ENCODE assay signal across 8 cellular contexts in genomic region chr4:112705891-112706839, GRCh38.
DNase-seq lines count a peak whose midpoint lies in the region; ATAC-seq and TF ChIP-seq lines count a peak whose summit lies in the region.
"Not testable (repeated sequence)": the region's sequence is repeated elsewhere in the genome, so short reads cannot be mapped to it uniquely, and the experiment has no call there.

No MANE protein-coding gene starts in this region.

- peaks cover 69% of the 10 kb centered on the region for H3K27me3 Mint-ChIP-seq in activated naive CD8-positive, alpha-beta T cell treated with anti-CD3 and anti-CD28 coated beads for 36 hours

- not testable (repeated sequence) for H3K9me3 ChIP-seq in HUES48 (ENCODE audit: control insufficient read depth, insufficient read depth, low read length); RWPE2 (ENCODE audit: severe bottlenecking); mesodermal cell (ENCODE audit: control insufficient read depth, low read length)

- not testable (repeated sequence) for H3K9me3 Mint-ChIP-seq in activated naive CD8-positive, alpha-beta T cell treated with anti-CD3 and anti-CD28 coated beads for 36 hours

- peaks cover 18% of the 10 kb centered on the region for H3K4me1 Mint-ChIP-seq in activated naive CD8-positive, alpha-beta T cell treated with anti-CD3 and anti-CD28 coated beads for 36 hours

- peak overlapping the region; percentile 67 for H3K4me3 ChIP-seq in HUES48 (ENCODE audit: low read depth, low read length)
- H3K4me3 ChIP-seq in RWPE2 (ENCODE audit: severe bottlenecking), result peak overlapping the region; percentile 34
- H3K4me3 ChIP-seq in fibroblast of pulmonary artery (replicated peaks; ENCODE audit: low read depth, low read length), result peak overlapping the region; percentile 43
- peak overlapping the region; percentile 69 for H3K4me3 ChIP-seq in mesodermal cell (ENCODE audit: extremely low read depth, insufficient read depth, low read length, poor library complexity, severe bottlenecking)

- DNase-seq in COLO668 (lab: John Stamatoyannopoulos, UW; ENCODE audit: unreplicated experiment), result peak; percentile 15
- DNase-seq in RWPE2 (ENCODE audit: low spot score), result not testable (repeated sequence)
- peak; percentile 25 for DNase-seq in activated naive CD8-positive, alpha-beta T cell treated with anti-CD3 and anti-CD28 coated beads for 36 hours
- peak; percentile 3 for DNase-seq in fibroblast of pulmonary artery (ENCODE audit: low read depth)
- DNase-seq in stimulated activated CD4-positive, alpha-beta T cell treated with anti-CD3 and anti-CD28 coated beads, Interleukin-4, amount 100 ng/mL, for 1 hour, result peak; percentile 7

- 0% methylated on average over 23 to 26 of the region's 74 CpGs for WGBS in mesodermal cell (ENCODE audit: insufficient coverage in 2 of 2), 2 experiments

- peak; percentile 50 for ATAC-seq in GM21360 (IDR thresholded peaks at IDR 0.05; ENCODE audit: unreplicated experiment)
- peak; percentile 53 for ATAC-seq in RWPE2 (ENCODE audit: low read depth)

- H3K27ac ChIP-seq in HUES48 (ENCODE audit: low read depth, low read length) (peak overlapping the region; percentile 94), mesodermal cell (ENCODE audit: low read depth, low read length, severe bottlenecking) (peak overlapping the region; percentile 30)
- not testable (repeated sequence) for H3K27ac ChIP-seq in RWPE2 (ENCODE audit: poor library complexity, severe bottlenecking)

- not testable (repeated sequence) for H3K27me3 ChIP-seq in HUES48 (ENCODE audit: control insufficient read depth, insufficient read depth, low read length)
- peaks cover 44% of the 10 kb centered on the region for H3K27me3 ChIP-seq in RWPE2 (ENCODE audit: insufficient read depth, poor library complexity, severe bottlenecking)

- H3K4me3 Mint-ChIP-seq in activated naive CD8-positive, alpha-beta T cell treated with anti-CD3 and anti-CD28 coated beads for 36 hours, result peak overlapping the region; percentile 87

- not testable (repeated sequence) for TF ChIP-seq CTCF in RWPE2 (IDR thresholded peaks at IDR 0.05; ENCODE audit: poor library complexity, severe bottlenecking); fibroblast of pulmonary artery (IDR thresholded peaks at IDR 0.05; ENCODE audit: low read length, missing control alignments)

- H3K36me3 Mint-ChIP-seq in activated naive CD8-positive, alpha-beta T cell treated with anti-CD3 and anti-CD28 coated beads for 36 hours, result not testable (repeated sequence)

- H3K36me3 ChIP-seq in HUES48 (ENCODE audit: control insufficient read depth, insufficient read depth, low read length); RWPE2 (ENCODE audit: low read depth); mesodermal cell (ENCODE audit: control insufficient read depth, insufficient read depth, low read length): not testable (repeated sequence)

- peak overlapping the region; percentile 27 for H3K27ac Mint-ChIP-seq in activated naive CD8-positive, alpha-beta T cell treated with anti-CD3 and anti-CD28 coated beads for 36 hours

- peaks cover 27% of the 10 kb centered on the region for H3K4me1 ChIP-seq in HUES48 (ENCODE audit: control insufficient read depth, insufficient read depth, low read length)
- H3K4me1 ChIP-seq in RWPE2 (ENCODE audit: insufficient read depth, poor library complexity, severe bottlenecking), result not testable (repeated sequence)
- peaks cover 20% of the 10 kb centered on the region for H3K4me1 ChIP-seq in mesodermal cell (ENCODE audit: control insufficient read depth, insufficient read depth, low read length, poor library complexity, severe bottlenecking)

- peak overlapping the region; percentile 84 for H3K9ac ChIP-seq in HUES48 (ENCODE audit: low read depth, low read length)
